Comparison of ENCODE assay signal across 11 cellular contexts in the genomic region with DNA sequence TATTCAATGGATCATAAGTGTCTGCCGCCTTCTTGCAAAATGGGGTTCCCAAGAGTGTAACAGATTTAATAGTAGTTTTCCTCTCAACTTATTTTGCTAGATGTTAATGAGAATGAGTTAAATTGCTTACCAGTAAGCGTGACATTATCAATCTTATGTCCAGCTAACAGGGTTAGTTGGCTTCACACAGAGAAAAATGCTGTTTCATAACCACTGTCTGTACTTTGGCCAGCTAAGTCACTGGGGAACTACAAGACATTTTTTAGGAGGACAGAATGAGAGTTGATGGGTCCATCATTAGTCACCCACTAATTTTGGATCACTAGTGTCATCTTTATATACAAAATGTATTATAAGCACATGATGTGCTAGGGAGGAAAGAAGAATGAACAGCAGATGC. TPM values are rescaled to one million over a fixed set of nuclear protein-coding genes. Genes with fewer than 3 reads are reported as not detected.
DNase-seq lines count a peak whose midpoint lies in the region; ATAC-seq and TF ChIP-seq lines count a peak whose summit lies in the region.
"Had no signal": no experiment of that assay in that cellular context is flagged by ENCODE, and none has a peak within 500 bp of the region (broad histone marks: within the 10 kb centered on the region; RNA-seq: fewer than 3 reads in every experiment).

No MANE protein-coding gene starts in this region.

- H3K4me1 ChIP-seq in Caco-2 (peaks cover 12% of the 10 kb centered on the region), OCI-LY3 (ENCODE audit: low read length) (peaks cover 14% of the 10 kb centered on the region), esophagus squamous epithelium (peaks cover 0 to 58% (median 14%) of the 10 kb centered on the region in 3 donors), prostate gland (replicated peaks) (no peaks in the 10 kb centered on the region)

- CTCF ChIA-PET in Caco-2 (lab: Charles Lee), result no interaction called here

- H4K20me1 ChIP-seq in OCI-LY3 (ENCODE audit: insufficient read depth, low read length), result 0 out of 2 replicates have a peak, but pooled peaks cover 5% of the 10 kb centered on the region

- no peak overlapping the region for H3K4me3 Mint-ChIP-seq in Caco-2 (ENCODE audit: unreplicated experiment)

- H3K4me1 Mint-ChIP-seq in Caco-2 (ENCODE audit: low read depth, unreplicated experiment), result no peaks in the 10 kb centered on the region

- no peak overlapping the region for H3K27ac Mint-ChIP-seq in Caco-2 (ENCODE audit: unreplicated experiment)

- TF ChIP-seq CTCF in Caco-2 (IDR thresholded peaks at IDR 0.05; ENCODE audit: insufficient read depth in 1 of 2, low read depth in 1 of 2, low read length in 1 of 2, severe bottlenecking in 1 of 2, unreplicated experiment in 1 of 2), result no peak
- no peak for TF ChIP-seq CTCF in OCI-LY3 (IDR thresholded peaks at IDR 0.05; ENCODE audit: low read depth, low read length)
- no peak for TF ChIP-seq CTCF in esophagus squamous epithelium (IDR thresholded peaks at IDR 0.05)
- TF ChIP-seq CTCF in prostate gland (IDR thresholded peaks at IDR 0.05), result no peak

- BruUV-seq in Caco-2 (replicated peaks; lab: Mats Ljungman, UMichigan), result no TSS peak

- H3K27me3 ChIP-seq in Caco-2 (replicated peaks; ENCODE audit: control insufficient read depth, insufficient read depth, low read length) (no peaks in the 10 kb centered on the region), OCI-LY3 (ENCODE audit: low read depth, low read length) (no peaks in the 10 kb centered on the region), esophagus squamous epithelium (no peaks in the 10 kb centered on the region), prostate gland (replicated peaks; ENCODE audit: insufficient read depth) (no peaks in the 10 kb centered on the region)

- TF ChIP-seq POLR2A in esophagus squamous epithelium (IDR thresholded peaks at IDR 0.05), result no peak
- TF ChIP-seq POLR2A in prostate gland (IDR thresholded peaks at IDR 0.05), result no peak

- intact Hi-C loops in Caco-2 (cut with micrococcal nuclease; ENCODE audit: unreplicated experiment) (no loop called here), esophagus squamous epithelium (cut with DNase I) (no loop called here), prostate gland (cut with DNase I) (no loop called here)

- H3K9me3 Mint-ChIP-seq in Caco-2 (ENCODE audit: unreplicated experiment), result no peaks in the 10 kb centered on the region
- H3K9me3 Mint-ChIP-seq: immature natural killer cell had no signal

- peak overlapping the region; percentile 95 for H3K9ac ChIP-seq in OCI-LY3 (ENCODE audit: low read length)

- H3K36me3 Mint-ChIP-seq in Caco-2 (ENCODE audit: insufficient read depth, unreplicated experiment), result no peaks in the 10 kb centered on the region

- peak overlapping the region; percentile 96 for H3K4me2 ChIP-seq in OCI-LY3 (ENCODE audit: low read length)

- H2AFZ ChIP-seq in OCI-LY3 (ENCODE audit: low read depth, low read length), result no peak overlapping the region

- peak overlapping the region; percentile 89 for H3K4me3 ChIP-seq in Caco-2 (ENCODE audit: low read depth, low read length)
- H3K4me3 ChIP-seq in OCI-LY3 (ENCODE audit: low read length), result peak overlapping the region; percentile 93
- H3K4me3 ChIP-seq in esophagus squamous epithelium, result peak overlapping the region; percentile 71 to 93 (median 88)
- peak overlapping the region; percentile 54 to 92 for H3K4me3 ChIP-seq in prostate gland

- POLR2A ChIA-PET in Caco-2 (lab: Charles Lee), result no interaction called here

- H3K27me3 Mint-ChIP-seq in Caco-2 (ENCODE audit: insufficient read depth, unreplicated experiment), result no peaks in the 10 kb centered on the region

- DNase-seq in Caco-2 (no peak), esophagus squamous epithelium (lab: John Stamatoyannopoulos, UW) (no peak), prostate gland (ENCODE audit: low spot score) (no peak), NCI-H1092 treated with DMSO at 0.1 percent for 48 hours (lab: John Stamatoyannopoulos, UW) (no peak)
- no peak for DNase-seq in stimulated activated CD4-positive, alpha-beta T cell treated with anti-CD3 and anti-CD28 coated beads, Interleukin-2, amount 100 ng/mL, for 48 hours
- DNase-seq: activated CD4-positive, alpha-beta T cell treated with anti-CD3 and anti-CD28 coated beads, Interleukin-2, amount 50 U/mL, for 1 hour; immature natural killer cell; stimulated activated naive CD8-positive, alpha-beta T cell treated with anti-CD3 and anti-CD28 coated beads, Interleukin-15, Interleukin-2, amounts not matched to agents 100 U/mL and 50 U/mL, for 24 hours had no signal

- H3K9me3 ChIP-seq in Caco-2, result no peaks in the 10 kb centered on the region
- H3K9me3 ChIP-seq in OCI-LY3 (ENCODE audit: insufficient read depth, low read length), result no peaks in the 10 kb centered on the region
- H3K9me3 ChIP-seq in esophagus squamous epithelium, result no peaks in the 10 kb centered on the region
- no peaks in the 10 kb centered on the region for H3K9me3 ChIP-seq in prostate gland

- ATAC-seq in GM18517 (IDR thresholded peaks at IDR 0.05; ENCODE audit: unreplicated experiment) (no peak), HG03439 (IDR thresholded peaks at IDR 0.05; ENCODE audit: unreplicated experiment) (no peak)
- ATAC-seq: stimulated activated naive CD8-positive, alpha-beta T cell treated with anti-CD3 and anti-CD28 coated beads, Interleukin-15, Interleukin-2, amounts not matched to agents 100 U/mL and 50 U/mL, for 24 hours had no signal

- WGBS in esophagus squamous epithelium, 2 donors, result 33 to 44% methylated on average over 2 of the region's 2 CpGs
- 40% methylated on average over 2 of the region's 2 CpGs for WGBS in prostate gland

- H3K36me3 ChIP-seq in Caco-2 (ENCODE audit: control insufficient read depth, insufficient read depth, low read length) (no peaks in the 10 kb centered on the region), OCI-LY3 (replicated peaks; ENCODE audit: low read depth, low read length) (peaks cover 8% of the 10 kb centered on the region), esophagus squamous epithelium (peaks cover 0 to 11% (median 0%) of the 10 kb centered on the region in 3 donors), prostate gland (no peaks in the 10 kb centered on the region)

- no peak overlapping the region for H3K27ac ChIP-seq in OCI-LY3 (ENCODE audit: low read length)
- H3K27ac ChIP-seq in esophagus squamous epithelium, result peak overlapping the region; percentile 95 to 99 (median 98)
- peak overlapping the region; percentile 94 to 98 for H3K27ac ChIP-seq in prostate gland

- peaks cover 36% of the 10 kb centered on the region for H3K79me2 ChIP-seq in OCI-LY3 (ENCODE audit: low read length)

RNA-seq across cellular contexts. Expression of a gene that starts 1.4 kb away (rescaled TPM):
- total RNA-seq in Caco-2 (2022) (8.7 and 9.3 TPM in 2 replicates), esophagus squamous epithelium (10 to 100 TPM in 3 of 4 donors, 1 to 10 TPM in 1; 8.9 to 48.8 (median 19.3) TPM), prostate gland (10 to 100 TPM; 29.2 to 37.7 TPM)

RNA-seq across cellular contexts. Expression of a gene that starts 14.5 kb away (rescaled TPM):
- 1.4 and 2.4 TPM in 2 replicates for total RNA-seq in Caco-2 (2022)
- 1 to 10 TPM in 3 of 4 donors, under 1 TPM in 1; 0.91 to 3.0 (median 1.8) TPM for total RNA-seq in esophagus squamous epithelium
- 1 to 10 TPM; 3.1 to 6.2 TPM for total RNA-seq in prostate gland

RNA-seq across cellular contexts. Expression of a gene that starts 18.7 kb away (rescaled TPM):
- total RNA-seq in Caco-2 (2022) (6.7 and 7.2 TPM in 2 replicates), esophagus squamous epithelium (1 to 10 TPM; 6.3 to 9.9 (median 7.7) TPM), prostate gland (10 to 100 TPM; 15.6 to 32.5 TPM)
